In the genomic region with DNA sequence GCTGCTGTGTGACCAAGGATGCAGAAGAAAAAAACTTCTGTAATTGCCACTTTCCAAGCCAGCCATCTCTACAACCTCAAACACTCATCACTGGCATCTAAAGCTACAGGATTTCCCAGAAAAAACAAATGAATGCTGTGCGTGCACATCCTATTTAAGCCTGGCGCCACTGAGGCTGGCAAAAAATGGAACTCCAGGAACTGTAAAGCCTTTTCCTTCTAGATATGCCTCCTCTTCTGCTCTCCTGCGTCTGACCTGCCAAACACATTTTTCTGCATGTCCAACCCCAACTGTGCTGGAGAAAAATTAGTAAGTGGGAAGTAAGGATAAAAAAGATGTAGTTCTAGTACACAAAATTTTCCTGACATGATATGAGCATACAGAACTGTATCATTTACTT, we compare ENCODE assay signal across 16 cellular contexts.
"Had no signal": no experiment of that assay in that cellular context is flagged by ENCODE, and none has a peak within 500 bp of the region (broad histone marks: within the 10 kb centered on the region; RNA-seq: fewer than 3 reads in every experiment).

No MANE protein-coding gene starts in this region.

- H3K27me3 ChIP-seq: esophagus squamous epithelium, pancreas, transverse colon had no signal

- H3K4me3 ChIP-seq: esophagus squamous epithelium, pancreas, skin epidermis, transverse colon had no signal

- ATAC-seq: activated naive CD8-positive, alpha-beta T cell treated with anti-CD3 and anti-CD28 coated beads, Interleukin-2, amount 50 U/mL, for 24 hours; left ventricle myocardium superior; stimulated activated naive CD8-positive, alpha-beta T cell treated with anti-CD3 and anti-CD28 coated beads, Interleukin-15, Interleukin-2, amounts not matched to agents 100 U/mL and 50 U/mL, for 24 hours; WTC11 had no signal

- DNase-seq: activated CD4-positive, alpha-beta T cell treated with anti-CD3 and anti-CD28 coated beads, Interleukin-2, amount 10 ng/mL, durations not matched to agents 24 days and 14 days; activated CD8-positive, alpha-beta memory T cell treated with anti-CD3 and anti-CD28 coated beads, Interleukin-2, amount 50 U/mL, for 48 hours; activated naive CD8-positive, alpha-beta T cell treated with anti-CD3 and anti-CD28 coated beads, Interleukin-2, amount 50 U/mL, for 24 hours; aorta; esophagus squamous epithelium; left ventricle myocardium superior; pancreas; stimulated activated CD4-positive, alpha-beta T cell treated with anti-CD3 and anti-CD28 coated beads, Interleukin-4, amount 100 ng/mL, for 4 hours; stimulated activated CD8-positive, alpha-beta memory T cell treated with anti-CD3 and anti-CD28 coated beads, Interleukin-4, amount 100 ng/mL, for 48 hours; stimulated activated naive CD8-positive, alpha-beta T cell treated with anti-CD3 and anti-CD28 coated beads, Interleukin-15, Interleukin-2, amounts not matched to agents 100 U/mL and 50 U/mL, for 24 hours; T-helper 2 cell; transverse colon had no signal

- H3K9me3 ChIP-seq: esophagus squamous epithelium, pancreas, transverse colon had no signal

- H3K36me3 ChIP-seq: pancreas, transverse colon had no signal

- H3K27ac Mint-ChIP-seq: activated CD4-positive, alpha-beta T cell treated with anti-CD3 and anti-CD28 coated beads, Interleukin-2, amount 10 ng/mL, durations not matched to agents 24 days and 14 days; activated naive CD8-positive, alpha-beta T cell treated with anti-CD3 and anti-CD28 coated beads, Interleukin-2, amount 50 U/mL, for 24 hours; activated T-helper 1 cell treated with anti-CD3 and anti-CD28 coated beads, Interleukin-12 subunit alpha, Interleukin-12 subunit beta, Interleukin-2, Interleukin-4 antibody, amounts not matched to agents 30 ng/mL and 10 ng/mL and 1 ng/mL, durations not matched to agents 14 hours and 24 hours and 36 hours; WTC11 had no signal

- H3K27ac ChIP-seq: esophagus squamous epithelium, pancreas, transverse colon had no signal

- H3K27me3 Mint-ChIP-seq: activated CD4-positive, alpha-beta T cell treated with anti-CD3 and anti-CD28 coated beads, Interleukin-2, amount 10 ng/mL, durations not matched to agents 24 days and 14 days; activated naive CD8-positive, alpha-beta T cell treated with anti-CD3 and anti-CD28 coated beads, Interleukin-2, amount 50 U/mL, for 24 hours had no signal

- H3K4me3 Mint-ChIP-seq: activated CD4-positive, alpha-beta T cell treated with anti-CD3 and anti-CD28 coated beads, Interleukin-2, amount 10 ng/mL, durations not matched to agents 24 days and 14 days; activated naive CD8-positive, alpha-beta T cell treated with anti-CD3 and anti-CD28 coated beads, Interleukin-2, amount 50 U/mL, for 24 hours; activated T-helper 1 cell treated with anti-CD3 and anti-CD28 coated beads, Interleukin-12 subunit alpha, Interleukin-12 subunit beta, Interleukin-2, Interleukin-4 antibody, amounts not matched to agents 30 ng/mL and 10 ng/mL and 1 ng/mL, durations not matched to agents 14 hours and 24 hours and 36 hours; neural crest cell; WTC11 had no signal

- H3K9me3 Mint-ChIP-seq: activated CD4-positive, alpha-beta T cell treated with anti-CD3 and anti-CD28 coated beads, Interleukin-2, amount 10 ng/mL, durations not matched to agents 24 days and 14 days had no signal

- H3K4me1 ChIP-seq: pancreas had no signal
